ENCODE assay signal across 8 cellular contexts in the genomic region with DNA sequence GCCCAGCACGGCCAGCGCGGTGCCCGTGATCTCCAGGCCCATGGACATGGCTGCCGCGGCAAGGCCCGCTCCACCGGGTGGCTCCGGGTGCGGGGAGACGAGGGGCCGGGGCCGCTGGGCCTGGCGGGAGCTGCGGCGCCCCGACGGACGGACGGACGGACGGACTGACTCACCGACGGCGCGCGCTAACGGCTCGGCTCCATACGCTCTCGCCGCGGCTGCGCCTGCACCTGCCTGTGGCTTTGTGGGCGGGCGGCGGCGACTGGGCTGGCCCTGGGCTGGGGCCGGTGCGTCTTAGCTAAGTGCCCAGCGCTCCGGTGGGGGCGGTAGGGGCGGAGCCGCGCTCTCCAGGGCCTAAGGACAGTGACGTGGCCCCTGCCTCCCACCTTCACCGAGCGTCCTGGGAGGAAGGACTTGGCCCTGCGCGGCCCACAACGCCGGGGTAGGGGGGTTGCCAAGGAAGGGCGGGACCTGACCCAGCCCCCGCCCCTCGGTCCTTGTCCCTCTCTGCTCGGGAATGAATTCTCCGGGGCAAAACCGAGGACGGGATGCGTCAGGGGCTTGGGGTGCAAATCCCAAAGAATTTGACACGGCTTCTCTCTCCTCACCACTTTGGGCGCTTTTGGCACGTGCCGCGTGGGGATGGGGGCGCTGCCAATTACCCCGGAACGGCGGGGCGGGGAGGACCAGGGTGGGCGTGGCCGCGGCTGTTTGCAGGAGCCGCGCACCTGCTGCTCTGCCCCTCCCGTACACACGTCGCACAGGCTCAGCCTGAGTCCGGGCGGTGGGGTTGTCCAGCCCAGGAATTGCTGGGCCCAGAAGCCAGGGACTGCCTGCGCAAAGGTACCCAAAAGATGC. TPM values are rescaled to one million over a fixed set of nuclear protein-coding genes. Genes with fewer than 3 reads are reported as not detected.
DNase-seq lines count a peak whose midpoint lies in the region; ATAC-seq, FAIRE-seq and TF ChIP-seq lines count a peak whose summit lies in the region.
"Had no signal": no experiment of that assay in that cellular context is flagged by ENCODE, and none has a peak within 500 bp of the region (broad histone marks: within the 10 kb centered on the region; RNA-seq: fewer than 3 reads in every experiment).

A gene with protein sequence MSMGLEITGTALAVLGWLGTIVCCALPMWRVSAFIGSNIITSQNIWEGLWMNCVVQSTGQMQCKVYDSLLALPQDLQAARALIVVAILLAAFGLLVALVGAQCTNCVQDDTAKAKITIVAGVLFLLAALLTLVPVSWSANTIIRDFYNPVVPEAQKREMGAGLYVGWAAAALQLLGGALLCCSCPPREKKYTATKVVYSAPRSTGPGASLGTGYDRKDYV (minus strand): TSS at position 269 of the 858 bp plus-strand sequence. CDS start 221 bp downstream, at position 48.

- no peak within 1 kb of the TSS; the same call in 1 of the 2 replicates for H2BK15ac ChIP-seq in H9 (ENCODE audit: low read depth, low read length)

- no peak within 1 kb of the TSS for H2BK12ac ChIP-seq in H9 (ENCODE audit: insufficient read length, low read depth, low read length)

- H3K18ac ChIP-seq in H9 (ENCODE audit: insufficient read length, low read depth, low read length), result peak within 1 kb of the TSS; percentile 66

- ATAC-seq in GM12878 (peak; percentile 54), left lung (peak; percentile 95), GM18867 (IDR thresholded peaks at IDR 0.05; ENCODE audit: unreplicated experiment) (no peak), GM18517 (IDR thresholded peaks at IDR 0.05; ENCODE audit: unreplicated experiment) (no peak)

- H3K4me1 Mint-ChIP-seq in H9, result peaks cover 12 to 26% of the 10 kb centered on the region in 2 experiments
- peaks cover 4% of the 10 kb centered on the region for H3K4me1 Mint-ChIP-seq in type B pancreatic cell (ENCODE audit: unreplicated experiment)
- H3K4me1 Mint-ChIP-seq: neural crest cell had no signal

- no peak within 1 kb of the TSS for H3T11ph ChIP-seq in H9 (ENCODE audit: low read length)

- peak within 1 kb of the TSS; percentile 88 for H3K14ac ChIP-seq in H9 (ENCODE audit: insufficient read depth, low read length)

- H3K36me3 Mint-ChIP-seq in H9 (ENCODE audit: insufficient read depth in 1 of 3, low read depth in 3 of 3) (peaks cover 0 to 10% (median 4%) of the 10 kb centered on the region in 3 experiments; a peak in 3 of 7 replicates), type B pancreatic cell (no peaks in the 10 kb centered on the region)

- H3K79me1 ChIP-seq in H9 (ENCODE audit: insufficient read depth, low read depth, low read length, poor library complexity, severe bottlenecking), result no peaks in the 10 kb centered on the region

- H2BK20ac ChIP-seq in H9 (ENCODE audit: low read depth, low read length, poor library complexity, severe bottlenecking), result peak within 1 kb of the TSS; percentile 65

- WGBS in H9 (ENCODE audit: extremely low coverage, insufficient read length, low lambda C conversion rate), result no CpG with 5 or more reads among the region's 82 CpGs
- 22% methylated on average over 73 of the region's 82 CpGs for WGBS in GM12878 (ENCODE audit: insufficient coverage, insufficient replicate concordance, low lambda C conversion rate, missing lambda C conversion rate)

- no peak for FAIRE-seq in GM12878 (lab: Jason Lieb, UNC)

- no peak for TF ChIP-seq POLR2A in GM12878 (IDR thresholded peaks at IDR 0.05; ENCODE audit: low read depth, low read length)

- H3K56ac ChIP-seq in H9 (ENCODE audit: insufficient read length, low read depth, low read length), result no peak within 1 kb of the TSS

- H3K4me3 ChIP-seq in GM12878, result no peak within 1 kb of the TSS
- peak within 1 kb of the TSS; percentile 22 to 37 for H3K4me3 ChIP-seq in left lung

- no peak for TF ChIP-seq RAD21 in GM12878 (IDR thresholded peaks at IDR 0.05; ENCODE audit: insufficient read depth, low read depth, low read length)

- TF ChIP-seq CTCF in H9 (conservative IDR thresholded peaks at IDR 0.05) (no peak), GM12878 (IDR thresholded peaks at IDR 0.05 in 2 of 3, conservative IDR thresholded peaks at IDR 0.05 in 1 of 3; ENCODE audit: control insufficient read depth in 2 of 3, extremely low read depth in 1 of 3, insufficient read depth in 1 of 3, low read depth in 3 of 3, low read length in 3 of 3) (no peak), left lung (IDR thresholded peaks at IDR 0.05) (no peak), type B pancreatic cell (conservative IDR thresholded peaks at IDR 0.05) (no peak)

- in situ Hi-C loops in GM12878 (cut with MboI), result no loop called here

- peaks cover 19% of the 10 kb centered on the region for H3K23me2 ChIP-seq in H9 (ENCODE audit: insufficient read length, low read depth, low read length, poor library complexity, severe bottlenecking)

- DNase-seq in H9, result peak; percentile 96
- peak; percentile 77 for DNase-seq in NCI-H345 treated with DMSO at 0.1 percent for 48 hours (lab: John Stamatoyannopoulos, UW; ENCODE audit: unreplicated experiment)
- no peak for DNase-seq in GM12878 (ENCODE audit: low read depth, low spot score)
- DNase-seq in left lung, result peak; percentile 88 to 94
- DNase-seq in type B pancreatic cell (ENCODE audit: extremely low spot score, unreplicated experiment), result peak; percentile 77

- H3K9me3 ChIP-seq in H9 (ENCODE audit: control insufficient read depth, low read depth, low read length), result no peaks in the 10 kb centered on the region
- no peaks in the 10 kb centered on the region for H3K9me3 ChIP-seq in GM12878 (replicated peaks; ENCODE audit: control insufficient read depth, insufficient read depth, low read length)
- H3K9me3 ChIP-seq in left lung, result no peaks in the 10 kb centered on the region

- H3K27me3 Mint-ChIP-seq in H9 (ENCODE audit: low read depth), result peaks cover 8% of the 10 kb centered on the region
- H3K27me3 Mint-ChIP-seq in type B pancreatic cell, result peaks cover 27% of the 10 kb centered on the region

- H3K9ac ChIP-seq in H9 (ENCODE audit: extremely low read depth, insufficient read length, low read length) (peak within 1 kb of the TSS; percentile 8), GM12878 (ENCODE audit: control insufficient read depth, insufficient read depth, low read length) (no peak within 1 kb of the TSS)

- no peak for TF ChIP-seq EP300 in GM12878 (IDR thresholded peaks at IDR 0.05; ENCODE audit: borderline replicate concordance in 1 of 2, control insufficient read depth in 1 of 2, low read depth in 2 of 2, low read length in 2 of 2)

- peak within 1 kb of the TSS; percentile 40 to 90 (median 72); a peak in 4 of 7 replicates for H3K27ac Mint-ChIP-seq in H9
- H3K27ac Mint-ChIP-seq in type B pancreatic cell, result peak within 1 kb of the TSS; percentile 64

- no peak within 1 kb of the TSS for H3K27ac ChIP-seq in H9 (ENCODE audit: insufficient read length, low read depth, low read length)
- no peak within 1 kb of the TSS for H3K27ac ChIP-seq in GM12878 (ENCODE audit: control insufficient read depth, insufficient read depth)
- H3K27ac ChIP-seq in left lung, result peak within 1 kb of the TSS; percentile 69 to 73

- peak within 1 kb of the TSS; percentile 79 to 84 for H3K4me3 Mint-ChIP-seq in H9
- H3K4me3 Mint-ChIP-seq in type B pancreatic cell, result peak within 1 kb of the TSS; percentile 85

- no peak within 1 kb of the TSS for H2BK120ac ChIP-seq in H9 (ENCODE audit: low read depth, low read length, poor library complexity, severe bottlenecking)

- no peak within 1 kb of the TSS for H2BK5ac ChIP-seq in H9 (ENCODE audit: insufficient read length, low read length)

- H3K4me1 ChIP-seq in H9 (ENCODE audit: insufficient read depth, low read length), result no peaks in the 10 kb centered on the region
- H3K4me1 ChIP-seq in GM12878 (ENCODE audit: control insufficient read depth, insufficient read depth, low read length), result peaks cover 3% of the 10 kb centered on the region; the same call in 1 of the 2 replicates
- peaks cover 0 to 21% of the 10 kb centered on the region in 2 donors for H3K4me1 ChIP-seq in left lung

- no peaks in the 10 kb centered on the region for H3K9me3 Mint-ChIP-seq in H9
- no peaks in the 10 kb centered on the region for H3K9me3 Mint-ChIP-seq in type B pancreatic cell
- H3K9me3 Mint-ChIP-seq: neural crest cell had no signal

- H2AFZ ChIP-seq in H9 (ENCODE audit: low read length), result no peak within 1 kb of the TSS
- no peak within 1 kb of the TSS for H2AFZ ChIP-seq in GM12878 (ENCODE audit: control insufficient read depth, low read depth, low read length)

- RAD21 ChIA-PET in GM12878 (lab: Charles Lee; ENCODE audit: unreplicated experiment), result interaction anchor here (0.5 kb wide), 1 partner anchor 89 kb away, joined by 3 read pairs; no protein-coding TSS in a partner anchor

- intact Hi-C loops in GM12878 (cut with micrococcal nuclease; ENCODE audit: unreplicated experiment) (no loop called here), left lung (cut with DNase I) (no loop called here)

- H4K20me1 ChIP-seq in H9 (ENCODE audit: control insufficient read depth, insufficient read depth, insufficient read length) (peaks cover 3% of the 10 kb centered on the region), GM12878 (ENCODE audit: control insufficient read depth, insufficient read depth) (no peaks in the 10 kb centered on the region)

- H3K27me3 ChIP-seq in H9 (ENCODE audit: insufficient read depth, low read length) (peaks cover 2% of the 10 kb centered on the region; the same call in 1 of the 2 replicates), GM12878 (replicated peaks in 1 of 2; ENCODE audit: control insufficient read depth in 2 of 2, insufficient read depth in 2 of 2, low read length in 1 of 2) (peaks cover 0 to 2% of the 10 kb centered on the region in 2 experiments; a peak in 1 of 4 replicates), left lung (peaks cover 24 to 71% of the 10 kb centered on the region in 2 donors)

- no peak within 1 kb of the TSS for H3K23ac ChIP-seq in H9 (ENCODE audit: insufficient read length, low read depth, low read length)

- no peak within 1 kb of the TSS for H2AK5ac ChIP-seq in H9 (ENCODE audit: insufficient read length, low read length)

- POLR2A ChIA-PET in GM12878 (lab: Charles Lee), result no interaction called here

- H4K5ac ChIP-seq in H9 (ENCODE audit: insufficient read length, low read depth, low read length), result peak within 1 kb of the TSS; percentile 2

- no peak within 1 kb of the TSS for H4K8ac ChIP-seq in H9 (replicated peaks; ENCODE audit: insufficient read length, low read depth, low read length)

- peak within 1 kb of the TSS; percentile 73 for H3K4me2 ChIP-seq in H9 (ENCODE audit: insufficient read depth, insufficient read length, low read length)
- peak within 1 kb of the TSS; percentile 49; the same call in 1 of the 2 replicates for H3K4me2 ChIP-seq in GM12878 (ENCODE audit: control insufficient read depth, insufficient read depth)

- no peaks in the 10 kb centered on the region for H3K36me3 ChIP-seq in GM12878 (ENCODE audit: control insufficient read depth in 2 of 2, insufficient read depth in 2 of 2, low read length in 1 of 2)
- no peaks in the 10 kb centered on the region for H3K36me3 ChIP-seq in left lung

- H3K79me2 ChIP-seq in H9 (ENCODE audit: insufficient read depth, low read length) (no peaks in the 10 kb centered on the region), GM12878 (ENCODE audit: control insufficient read depth, insufficient read depth, low read length) (no peaks in the 10 kb centered on the region)

- CTCF ChIA-PET in GM12878 (lab: Yijun Ruan, JAX), result no interaction called here

- H3K4ac ChIP-seq in H9 (ENCODE audit: low read depth, low read length), result no peak within 1 kb of the TSS; the same call in 1 of the 2 replicates

- H4K91ac ChIP-seq in H9 (ENCODE audit: insufficient read length, low read depth, low read length), result peak within 1 kb of the TSS; percentile 87

- no TSS peak for BruUV-seq in GM12878 (replicated peaks; lab: Mats Ljungman, UMichigan)

- SMC1A ChIA-PET in GM12878 (lab: Charles Lee; ENCODE audit: uncharacterized antibody, unreplicated experiment), result no interaction called here

RNA-seq across cellular contexts. Expression of the gene that starts here (rescaled TPM):
- 16.5 and 16.9 TPM in 2 replicates for total RNA-seq in H9 (2021)
- not detected in 2 replicates for total RNA-seq in GM12878 (2013; cell fraction: nucleolus; rRNA removed)
- total RNA-seq in GM12878 (2014; rRNA removed), result not detected in 2 replicates
- total RNA-seq in GM12878 (2014; rRNA removed; fragmentation: Illumina TruSeq; extraction: Trizol), result not detected in 2 replicates
- not detected in 2 replicates for total RNA-seq in GM12878 (2021)
- polyA plus RNA-seq in GM12878 (2011; ENCODE audit: low read depth), result not detected
- polyA plus RNA-seq in GM12878 (2011; rRNA removed), result 0.05 TPM in 1 of 2 replicates, not detected in the other
- 0.06 and 0.07 TPM in 2 replicates for polyA plus RNA-seq in GM12878 (2011; cell fraction: cytosol; rRNA removed)
- 0.10 and 0.15 TPM in 2 replicates for polyA plus RNA-seq in GM12878 (2011; cell fraction: nucleus; rRNA removed)
- 0.11 TPM in 1 of 2 replicates, not detected in the other for polyA plus RNA-seq in GM12878 (2012)
- polyA plus RNA-seq in GM12878 (2014; fragmentation: Illumina TruSeq; extraction: Trizol), result not detected in 2 replicates
- polyA plus RNA-seq in GM12878 (2014; fragmentation: Nextera tagmentation; extraction: Ambion mirVana), result not detected
- polyA plus RNA-seq in GM12878 (2014; rRNA removed), result not detected in 2 replicates
- not detected for polyA plus RNA-seq in GM12878 (2016; fragmentation: Nextera tagmentation; extraction: Ambion mirVana)
- not detected in 2 replicates for polyA minus RNA-seq in GM12878 (2011; rRNA and poly(A)+ RNA removed)
- not detected in 2 replicates for polyA minus RNA-seq in GM12878 (2011; cell fraction: cytosol; rRNA and poly(A)+ RNA removed)
- not detected in 2 replicates for polyA minus RNA-seq in GM12878 (2011; cell fraction: nucleus; rRNA and poly(A)+ RNA removed)
- total RNA-seq in left lung, result 10 to 100 TPM; 23.8 to 35.9 TPM
- 13.6 and 41.7 TPM in 2 replicates for total RNA-seq in type B pancreatic cell (ENCODE audit: low replicate concordance)

Comparison
In these comparisons a context has a peak if more than half of its experiments do, and no peak if none do; other contexts are left out.
1. RNA of the gene that starts here (total RNA-seq): 23.8 to 35.9 TPM in left lung, 16.5 to 16.9 TPM in H9 and 13.6 to 41.7 TPM in type B pancreatic cell; not detected in GM12878; every median in the first group is over 10 times any median in the second.
2. Peak in ATAC-seq and H3K4me2 ChIP-seq in GM12878; RNA of the gene not detected or under 1 TPM.
3. H3K27ac ChIP-seq: peak in left lung (2 of 2); none in H9 (single experiment) and GM12878 (single experiment).